Comparison of ENCODE assay signal across 14 cellular contexts in the genomic region with DNA sequence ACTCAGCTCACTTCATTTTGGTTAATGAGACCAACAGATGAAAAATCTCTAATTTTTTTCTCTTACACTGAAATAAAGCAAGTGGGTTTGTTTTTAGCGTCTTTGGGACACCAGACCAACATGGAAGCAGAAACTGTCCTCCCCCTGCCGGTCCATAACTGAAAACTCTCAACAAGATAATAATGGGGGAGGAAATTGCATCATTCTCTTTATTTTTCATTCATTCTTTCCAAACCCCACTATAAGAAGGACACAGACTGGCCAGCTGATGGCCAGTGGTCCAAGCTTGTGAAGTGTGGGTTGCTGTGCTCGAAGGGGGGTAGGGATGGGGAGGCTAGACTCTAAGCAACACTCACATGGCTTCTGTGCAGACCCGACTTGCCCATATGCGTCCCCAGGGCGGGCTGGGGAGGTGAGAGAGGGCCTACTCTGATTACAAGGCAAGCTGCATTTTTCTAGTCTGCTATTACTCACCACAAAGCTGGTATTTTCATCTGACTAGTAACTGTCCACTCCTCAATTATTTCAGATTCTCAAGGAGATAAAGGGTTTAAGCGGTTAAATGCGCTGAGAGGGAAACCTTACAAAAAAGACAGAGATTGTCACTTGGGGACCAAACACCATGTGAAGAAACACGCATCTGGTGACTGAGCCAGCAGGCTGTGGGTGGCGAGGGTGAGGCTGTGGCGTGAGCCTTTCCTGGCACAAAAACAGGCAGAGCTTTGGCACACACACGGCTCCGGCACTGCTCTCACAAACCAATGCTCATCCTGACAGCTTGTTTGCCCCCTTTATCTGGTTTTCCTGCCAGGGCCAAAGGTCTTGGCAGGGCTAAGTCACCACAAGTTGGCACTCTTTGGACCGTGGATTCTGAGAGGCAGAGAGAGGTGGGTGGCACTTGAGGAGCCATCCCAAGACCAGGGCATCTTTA. TPM values are rescaled to one million over a fixed set of nuclear protein-coding genes. Genes with fewer than 3 reads are reported as not detected.
A peak's percentile ranks its signal among the peaks of the same experiment; 100 is the strongest.
DNase-seq lines count a peak whose midpoint lies in the region; ATAC-seq, FAIRE-seq and TF ChIP-seq lines count a peak whose summit lies in the region.
"Had no signal": no experiment of that assay in that cellular context is flagged by ENCODE, and none has a peak within 500 bp of the region (broad histone marks: within the 10 kb centered on the region; RNA-seq: fewer than 3 reads in every experiment).

No MANE protein-coding gene starts in this region.

- H3K4me1 Mint-ChIP-seq in naive B cell, result peaks cover 0 to 23% (median 23%) of the 10 kb centered on the region in 3 donors

- TF ChIP-seq CTCF in kidney (IDR thresholded peaks at IDR 0.05; ENCODE audit: borderline replicate concordance, extremely low read depth, insufficient read depth), result no peak

- no peaks in the 10 kb centered on the region for H3K27me3 Mint-ChIP-seq in naive B cell

- no peak overlapping the region for H3K27ac ChIP-seq in kidney (ENCODE audit: low read depth in 2 of 2, low read length in 2 of 2)
- H3K27ac ChIP-seq: ovary had no signal

- FAIRE-seq in kidney (lab: Jason Lieb, UNC), result no peak

- H3K36me3 Mint-ChIP-seq in naive B cell, result peaks cover 56 to 60% of the 10 kb centered on the region in 2 donors

- H3K4me1 ChIP-seq in kidney (ENCODE audit: control insufficient read depth in 1 of 2, insufficient read depth in 1 of 2, low read depth in 1 of 2, low read length in 2 of 2), result peaks cover 0 to 3% of the 10 kb centered on the region in 2 donors

- no peak overlapping the region for H3K4me3 Mint-ChIP-seq in naive B cell

- no peak overlapping the region for H3K9ac ChIP-seq in kidney (ENCODE audit: low read length in 2 of 2)

- H3K9me3 ChIP-seq in kidney (ENCODE audit: control insufficient read depth in 1 of 2, low read length in 2 of 2), result no peaks in the 10 kb centered on the region
- H3K9me3 ChIP-seq: ovary had no signal

- DNase-seq in Ammon's horn (ENCODE audit: low spot score) (peak; percentile 67), M059J (ENCODE audit: low read depth) (peak; percentile 61), cerebellum (ENCODE audit: low spot score) (peak; percentile 42), naive B cell (no peak), NOMO-1 treated with dmso at 0.1 percent for 144 hours (lab: John Stamatoyannopoulos, UW; ENCODE audit: unreplicated experiment) (no peak), activated gamma-delta T cell treated with Interleukin-2 at 50 U/mL for 16 hours (no peak), kidney (no peak)
- DNase-seq: cortex of kidney, DMS79, NCI-H187 treated with DMSO at 0.1 percent for 48 hours, NCI-H82 had no signal

- H3K9me3 Mint-ChIP-seq in naive B cell, result no peaks in the 10 kb centered on the region

- H3K27ac Mint-ChIP-seq in naive B cell, result peak overlapping the region in 4 of 6 donors; percentile 25 to 76 (median 51)

- intact Hi-C loops in kidney (cut with DNase I), result no loop called here

- ATAC-seq in naive B cell (ENCODE audit: low read depth in 2 of 2) (no peak), GM18909 (IDR thresholded peaks at IDR 0.05; ENCODE audit: poor library complexity, unreplicated experiment) (no peak)
- ATAC-seq: Right ventricle myocardium inferior had no signal

- H3K4me3 ChIP-seq in kidney (ENCODE audit: low read length in 2 of 2), result no peak overlapping the region
- H3K4me3 ChIP-seq: ovary had no signal

- peaks cover 48 to 64% of the 10 kb centered on the region in 2 donors for H3K36me3 ChIP-seq in kidney (ENCODE audit: control insufficient read depth in 1 of 2, insufficient read depth in 2 of 2, low read length in 2 of 2)
- H3K36me3 ChIP-seq: ovary had no signal

RNA-seq across cellular contexts. Expression of a gene that starts 38.2 kb away (rescaled TPM):
- 11.7 and 13.8 TPM in 2 replicates for total RNA-seq in M059J (2014; rRNA removed; shearing (Covaris generic))
- total RNA-seq in cerebellum (39.9 TPM), kidney (80.7 TPM)
- polyA plus RNA-seq in naive B cell (ENCODE audit: low read depth in 6 of 6) (10 to 100 TPM; 28.6 to 54.3 (median 34.5) TPM), kidney (ENCODE audit: insufficient read depth, low read depth, low replicate concordance) (17.5 TPM)

RNA-seq across cellular contexts. Expression of a gene that starts 45.3 kb away (rescaled TPM):
- total RNA-seq in M059J (2014; rRNA removed; shearing (Covaris generic)), result 57.7 and 78.6 TPM in 2 replicates
- total RNA-seq in cerebellum, result 12.2 TPM
- 10 to 100 TPM; 12.8 to 65.6 (median 38.0) TPM for polyA plus RNA-seq in naive B cell (ENCODE audit: low read depth in 6 of 6)
- 31.7 TPM for total RNA-seq in kidney
- polyA plus RNA-seq in kidney (ENCODE audit: insufficient read depth, low read depth, low replicate concordance), result 4.6 TPM

Comparison
In these comparisons a context has a peak if more than half of its experiments do, and no peak if none do; other contexts are left out.
1. DNase-seq: peak in Ammon's horn (single experiment), M059J (single experiment) and cerebellum (single experiment); none in naive B cell (single experiment), NOMO-1 treated with dmso at 0.1 percent for 144 hours (single experiment), activated gamma-delta T cell treated with Interleukin-2 at 50 U/mL for 16 hours (single experiment) and kidney (single experiment).